Comparison of ENCODE assay signal across 12 cellular contexts in the genomic region with DNA sequence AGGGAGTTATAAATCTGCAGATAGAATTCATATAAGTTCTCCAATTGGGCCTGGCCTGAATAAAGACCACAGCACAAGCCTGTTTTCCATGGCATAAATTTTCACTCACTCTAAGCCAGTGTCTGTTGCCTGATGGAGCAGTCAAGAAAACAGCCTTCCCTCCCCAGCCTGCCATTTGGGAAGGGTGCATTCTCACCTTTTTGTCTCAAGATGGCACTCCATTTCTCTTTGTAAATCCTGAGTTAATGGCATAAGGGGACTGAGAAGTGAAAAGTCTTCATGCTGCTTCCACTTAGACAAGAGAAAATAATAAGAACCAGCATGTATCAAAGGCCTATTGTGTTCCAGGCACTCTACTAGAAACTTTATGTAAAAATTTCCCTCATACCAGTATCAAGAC.
DNase-seq lines count a peak whose midpoint lies in the region; ATAC-seq and TF ChIP-seq lines count a peak whose summit lies in the region.
"Had no signal": no experiment of that assay in that cellular context is flagged by ENCODE, and none has a peak within 500 bp of the region (broad histone marks: within the 10 kb centered on the region; RNA-seq: fewer than 3 reads in every experiment).

No MANE protein-coding gene starts in this region.

- peak overlapping the region; percentile 30 for H3K27ac Mint-ChIP-seq in activated naive CD4-positive, alpha-beta T cell treated with anti-CD3 and anti-CD28 coated beads, Interleukin-2, amount 50 U/mL, for 24 hours
- H3K27ac Mint-ChIP-seq in chondrocyte (ENCODE audit: unreplicated experiment), result no peak overlapping the region
- H3K27ac Mint-ChIP-seq: activated T-helper 1 cell treated with anti-CD3 and anti-CD28 coated beads, Interleukin-12 subunit alpha, Interleukin-12 subunit beta, Interleukin-2, Interleukin-4 antibody, amounts not matched to agents 30 ng/mL and 10 ng/mL and 1 ng/mL, durations not matched to agents 14 hours and 24 hours and 36 hours; T-helper 2 cell treated with Interferon-gamma antibody and Interleukin-4, amounts not matched to agents 5 μg/mL and 100 μg/mL, for 36 hours had no signal

- DNase-seq in activated naive CD4-positive, alpha-beta T cell treated with anti-CD3 and anti-CD28 coated beads, Interleukin-2, amount 50 U/mL, for 16 hours, result no peak
- DNase-seq in MV-4-11 (lab: John Stamatoyannopoulos, UW) (peak; percentile 1), chondrocyte (ENCODE audit: low spot score) (no peak), NCI-H2196 treated with DMSO at 0.1 percent for 48 hours (lab: John Stamatoyannopoulos, UW; ENCODE audit: unreplicated experiment) (no peak), NCI-H510A (lab: John Stamatoyannopoulos, UW) (no peak)
- DNase-seq: activated CD4-positive, alpha-beta T cell treated with anti-CD3 and anti-CD28 coated beads, Interleukin-2, amount 50 U/mL, for 1 hour; central memory CD4-positive, alpha-beta T cell had no signal

- ATAC-seq in GM18511 (IDR thresholded peaks at IDR 0.05; ENCODE audit: unreplicated experiment), result no peak
- no peak for ATAC-seq in GM21360 (IDR thresholded peaks at IDR 0.05; ENCODE audit: unreplicated experiment)

- no peaks in the 10 kb centered on the region for H3K9me3 Mint-ChIP-seq in activated naive CD4-positive, alpha-beta T cell treated with anti-CD3 and anti-CD28 coated beads, Interleukin-2, amount 50 U/mL, for 24 hours
- peaks cover 13% of the 10 kb centered on the region for H3K9me3 Mint-ChIP-seq in chondrocyte (ENCODE audit: low read depth)
- H3K9me3 Mint-ChIP-seq: T-helper 2 cell treated with Interferon-gamma antibody and Interleukin-4, amounts not matched to agents 5 μg/mL and 100 μg/mL, for 36 hours had no signal

- peaks cover 2% of the 10 kb centered on the region for H3K36me3 Mint-ChIP-seq in activated naive CD4-positive, alpha-beta T cell treated with anti-CD3 and anti-CD28 coated beads, Interleukin-2, amount 50 U/mL, for 24 hours
- H3K36me3 Mint-ChIP-seq in chondrocyte (ENCODE audit: low read depth), result no peaks in the 10 kb centered on the region

- no peaks in the 10 kb centered on the region for H3K27me3 Mint-ChIP-seq in activated naive CD4-positive, alpha-beta T cell treated with anti-CD3 and anti-CD28 coated beads, Interleukin-2, amount 50 U/mL, for 24 hours
- H3K27me3 Mint-ChIP-seq in chondrocyte (ENCODE audit: low read depth), result no peaks in the 10 kb centered on the region

- TF ChIP-seq CTCF in chondrocyte (IDR thresholded peaks at IDR 0.05), result peak; percentile 66

- no peak overlapping the region for H3K4me3 Mint-ChIP-seq in activated naive CD4-positive, alpha-beta T cell treated with anti-CD3 and anti-CD28 coated beads, Interleukin-2, amount 50 U/mL, for 24 hours
- no peak overlapping the region for H3K4me3 Mint-ChIP-seq in chondrocyte (ENCODE audit: unreplicated experiment)
- H3K4me3 Mint-ChIP-seq: activated T-helper 1 cell treated with anti-CD3 and anti-CD28 coated beads, Interleukin-12 subunit alpha, Interleukin-12 subunit beta, Interleukin-2, Interleukin-4 antibody, amounts not matched to agents 30 ng/mL and 10 ng/mL and 1 ng/mL, durations not matched to agents 14 hours and 24 hours and 36 hours; T-helper 2 cell treated with Interferon-gamma antibody and Interleukin-4, amounts not matched to agents 5 μg/mL and 100 μg/mL, for 36 hours had no signal

- peaks cover 53% of the 10 kb centered on the region for H3K4me1 Mint-ChIP-seq in activated naive CD4-positive, alpha-beta T cell treated with anti-CD3 and anti-CD28 coated beads, Interleukin-2, amount 50 U/mL, for 24 hours
- H3K4me1 Mint-ChIP-seq in chondrocyte (ENCODE audit: low read depth), result no peaks in the 10 kb centered on the region
